In genomic region chr5:109200221-109200620, GRCh38 we compare ENCODE assay signal across 22 cellular contexts.
DNase-seq lines count a peak whose midpoint lies in the region; ATAC-seq and TF ChIP-seq lines count a peak whose summit lies in the region.
"Had no signal": no experiment of that assay in that cellular context is flagged by ENCODE, and none has a peak within 500 bp of the region (broad histone marks: within the 10 kb centered on the region; RNA-seq: fewer than 3 reads in every experiment).

No MANE protein-coding gene starts in this region.

- no peak overlapping the region for H3K18ac ChIP-seq in mesenchymal stem cell (ENCODE audit: low read depth in 1 of 2, low read length in 2 of 2)

- no peaks in the 10 kb centered on the region for H3K79me1 ChIP-seq in mesenchymal stem cell (replicated peaks; ENCODE audit: low read length, poor library complexity, severe bottlenecking)

- no peak overlapping the region for H3K4me2 ChIP-seq in mesenchymal stem cell (ENCODE audit: low read length, poor library complexity, severe bottlenecking)
- H3K4me2 ChIP-seq: BLaER1 treated with 17β-estradiol and CSF1 and Interleukin-3, amounts not matched to agents 10 nM and 100 nM had no signal

- H3K36me3 ChIP-seq in mesenchymal stem cell (ENCODE audit: control insufficient read depth in 1 of 2, insufficient read depth in 2 of 2, low read depth in 1 of 2, low read length in 2 of 2) = no peaks in the 10 kb centered on the region
- H3K36me3 ChIP-seq in CD8-positive, alpha-beta memory T cell (ENCODE audit: insufficient read depth, low read length) = no peaks in the 10 kb centered on the region
- H3K36me3 ChIP-seq: BLaER1 treated with 17β-estradiol and CSF1 and Interleukin-3, amounts not matched to agents 10 nM and 100 nM had no signal

- peaks cover 6 to 14% (median 7%) of the 10 kb centered on the region in 5 donors for H3K9me3 Mint-ChIP-seq in CD8-positive, alpha-beta memory T cell

- no peak for ATAC-seq in HG03378 (IDR thresholded peaks at IDR 0.05; ENCODE audit: unreplicated experiment)
- no peak for ATAC-seq in HG03571 (IDR thresholded peaks at IDR 0.05; ENCODE audit: unreplicated experiment)
- ATAC-seq: CD8-positive, alpha-beta T cell had no signal

- peaks cover 10% of the 10 kb centered on the region for H3K9me3 ChIP-seq in mesenchymal stem cell (ENCODE audit: control insufficient read depth, low read length)
- no peaks in the 10 kb centered on the region for H3K9me3 ChIP-seq in CD8-positive, alpha-beta memory T cell (ENCODE audit: low read length)

- H3K27ac Mint-ChIP-seq in CD8-positive, alpha-beta memory T cell = no peak overlapping the region
- H3K27ac Mint-ChIP-seq: B cell; CD4-positive, alpha-beta T cell; CD8-positive, alpha-beta T cell had no signal

- POLR2A ChIA-PET in CD8-positive, alpha-beta memory T cell (lab: Charles Lee) = no interaction called here

- no peaks in the 10 kb centered on the region for H3K27me3 Mint-ChIP-seq in CD8-positive, alpha-beta memory T cell

- no peak overlapping the region for H2BK15ac ChIP-seq in mesenchymal stem cell (ENCODE audit: low read depth, poor library complexity, severe bottlenecking)

- H3K4me3 ChIP-seq in fibroblast of villous mesenchyme (ENCODE audit: low read depth, low read length) (no peak overlapping the region), mesenchymal stem cell (ENCODE audit: insufficient read depth in 1 of 2, low read depth in 1 of 2, low read length in 2 of 2) (no peak overlapping the region)
- H3K4me3 ChIP-seq in CD8-positive, alpha-beta memory T cell (ENCODE audit: low read length) = no peak overlapping the region
- H3K4me3 ChIP-seq: BLaER1 treated with 17β-estradiol and CSF1 and Interleukin-3, amounts not matched to agents 10 nM and 100 nM had no signal

- CTCF ChIA-PET in CD8-positive, alpha-beta memory T cell (lab: Charles Lee) = no interaction called here

- H2AK5ac ChIP-seq in mesenchymal stem cell (ENCODE audit: low read length, severe bottlenecking) = no peak overlapping the region

- H2BK5ac ChIP-seq in mesenchymal stem cell (ENCODE audit: low read depth, low read length, poor library complexity, severe bottlenecking) = no peak overlapping the region

- H4K8ac ChIP-seq in mesenchymal stem cell (ENCODE audit: low read length) = no peak overlapping the region

- H3K14ac ChIP-seq in mesenchymal stem cell (ENCODE audit: low read length in 2 of 2) = no peak overlapping the region

- no peak for TF ChIP-seq CTCF in fibroblast of villous mesenchyme (IDR thresholded peaks at IDR 0.05; ENCODE audit: insufficient read depth, low read depth, low read length)

- 72% methylated on average over 2 of the region's 2 CpGs for WGBS in mesenchymal stem cell

- no peak overlapping the region for H4K91ac ChIP-seq in mesenchymal stem cell (ENCODE audit: low read length)

- no peak overlapping the region for H3K4me3 Mint-ChIP-seq in CD8-positive, alpha-beta memory T cell
- H3K4me3 Mint-ChIP-seq: B cell; CD4-positive, alpha-beta T cell; CD8-positive, alpha-beta T cell had no signal

- no peak overlapping the region for H2AFZ ChIP-seq in mesenchymal stem cell (ENCODE audit: low read depth, low read length)

- H3K23ac ChIP-seq in mesenchymal stem cell (ENCODE audit: low read length in 2 of 2) = no peak overlapping the region

- peak; percentile 27 for DNase-seq in amniotic epithelial cell (ENCODE audit: low read depth)
- DNase-seq in fibroblast of villous mesenchyme (ENCODE audit: low read depth) = peak; percentile 14
- peak; percentile 49 for DNase-seq in mesenchymal stem cell
- DNase-seq in AML-193 (lab: John Stamatoyannopoulos, UW) = no peak
- no peak for DNase-seq in CD8-positive, alpha-beta memory T cell
- DNase-seq: 8988T; ACHN; CD4-positive, alpha-beta T cell; CD8-positive, alpha-beta T cell; COR-L47; DMS 273 treated with DMSO at 0.1 percent for 48 hours; DMS153; DMS53; DMS79; DND-41; EL; GF-D8 had no signal

- H3K4ac ChIP-seq in mesenchymal stem cell (ENCODE audit: low read depth in 1 of 2, low read length in 2 of 2) = no peak overlapping the region

- H3K27me3 ChIP-seq in mesenchymal stem cell (ENCODE audit: control insufficient read depth in 1 of 2, insufficient read depth in 1 of 2, low read length in 2 of 2) = no peaks in the 10 kb centered on the region
- no peaks in the 10 kb centered on the region for H3K27me3 ChIP-seq in CD8-positive, alpha-beta memory T cell (ENCODE audit: insufficient read depth, low read length, poor library complexity, severe bottlenecking)
- H3K27me3 ChIP-seq: BLaER1 treated with 17β-estradiol and CSF1 and Interleukin-3, amounts not matched to agents 10 nM and 100 nM had no signal

- peaks cover 0 to 3% (median 3%) of the 10 kb centered on the region in 3 donors for H3K36me3 Mint-ChIP-seq in CD8-positive, alpha-beta memory T cell
- H3K36me3 Mint-ChIP-seq: CD8-positive, alpha-beta T cell had no signal

- H2BK12ac ChIP-seq in mesenchymal stem cell (ENCODE audit: low read length in 2 of 2) = no peak overlapping the region

- H3K4me1 ChIP-seq in mesenchymal stem cell (ENCODE audit: control insufficient read depth, insufficient read depth, low read depth, low read length) = no peaks in the 10 kb centered on the region
- H3K4me1 ChIP-seq in CD8-positive, alpha-beta memory T cell (ENCODE audit: insufficient read depth, low read length) = no peaks in the 10 kb centered on the region
- H3K4me1 ChIP-seq: BLaER1 treated with 17β-estradiol and CSF1 and Interleukin-3, amounts not matched to agents 10 nM and 100 nM had no signal

- no peak overlapping the region for H2BK120ac ChIP-seq in mesenchymal stem cell (ENCODE audit: low read depth, low read length)

- no peaks in the 10 kb centered on the region for H3K4me1 Mint-ChIP-seq in CD8-positive, alpha-beta memory T cell
- H3K4me1 Mint-ChIP-seq: B cell had no signal

- no peak overlapping the region for H3K9ac ChIP-seq in mesenchymal stem cell (ENCODE audit: low read length)
- H3K9ac ChIP-seq: BLaER1 treated with 17β-estradiol and CSF1 and Interleukin-3, amounts not matched to agents 10 nM and 100 nM had no signal

- H3K27ac ChIP-seq in mesenchymal stem cell (ENCODE audit: low read length, poor library complexity, severe bottlenecking) = no peak overlapping the region
- no peak overlapping the region for H3K27ac ChIP-seq in CD8-positive, alpha-beta memory T cell (ENCODE audit: low read depth, low read length)
- H3K27ac ChIP-seq: BLaER1 treated with 17β-estradiol and CSF1 and Interleukin-3, amounts not matched to agents 10 nM and 100 nM; C4-2B had no signal

Comparison
In these comparisons a context has a peak if more than half of its experiments do, and no peak if none do; other contexts are left out.
1. DNase-seq: peak in amniotic epithelial cell (single experiment), fibroblast of villous mesenchyme (single experiment) and mesenchymal stem cell (single experiment); none in AML-193 (0 of 2) and CD8-positive, alpha-beta memory T cell (0 of 5).